ENCODE assay signal across 10 cellular contexts in genomic region chr4:128916832-128917231, GRCh38.
DNase-seq lines count a peak whose midpoint lies in the region; ATAC-seq, FAIRE-seq and TF ChIP-seq lines count a peak whose summit lies in the region.
"Had no signal": no experiment of that assay in that cellular context is flagged by ENCODE, and none has a peak within 500 bp of the region (broad histone marks: within the 10 kb centered on the region; RNA-seq: fewer than 3 reads in every experiment).

No MANE protein-coding gene starts in this region.

- H3K9me3 Mint-ChIP-seq in effector memory CD8-positive, alpha-beta T cell: no peaks in the 10 kb centered on the region
- H3K9me3 Mint-ChIP-seq in activated naive CD4-positive, alpha-beta T cell treated with anti-CD3 and anti-CD28 coated beads, Interleukin-2, amount 50 U/mL, for 72 hours: no peaks in the 10 kb centered on the region
- H3K9me3 Mint-ChIP-seq: CD4-positive, alpha-beta T cell had no signal

- no peak for FAIRE-seq in kidney (lab: Jason Lieb, UNC)

- DNase-seq in C1 segment of cervical spinal cord (lab: John Stamatoyannopoulos, UW) (peak in 9 of 14 donors; percentile 3 to 50 (median 16)), HUDEP-2 (lab: John Stamatoyannopoulos, UW; ENCODE audit: unreplicated experiment in 76 of 76) (no peak), kidney (no peak)
- DNase-seq in effector memory CD8-positive, alpha-beta T cell: peak; percentile 2 to 9 (median 3)
- no peak for DNase-seq in activated naive CD4-positive, alpha-beta T cell treated with Interleukin-2 at 50 U/mL for 16 hours
- no peak for DNase-seq in activated naive CD4-positive, alpha-beta T cell treated with anti-CD3 and anti-CD28 coated beads, Interleukin-2, amount 50 U/mL, for 72 hours (ENCODE audit: low spot score in 2 of 2)
- DNase-seq: NCI-H1694 had no signal

- peaks cover 20 to 34% of the 10 kb centered on the region in 2 donors for H3K4me1 Mint-ChIP-seq in effector memory CD8-positive, alpha-beta T cell (ENCODE audit: low read depth in 2 of 2)

- H3K4me3 Mint-ChIP-seq in effector memory CD8-positive, alpha-beta T cell: no peak overlapping the region
- H3K4me3 Mint-ChIP-seq: CD4-positive, alpha-beta T cell had no signal

- H3K36me3 Mint-ChIP-seq in effector memory CD8-positive, alpha-beta T cell (ENCODE audit: insufficient read depth): no peaks in the 10 kb centered on the region
- H3K36me3 Mint-ChIP-seq in activated naive CD4-positive, alpha-beta T cell treated with anti-CD3 and anti-CD28 coated beads, Interleukin-2, amount 50 U/mL, for 72 hours: no peaks in the 10 kb centered on the region

- no peaks in the 10 kb centered on the region for H3K36me3 ChIP-seq in kidney (ENCODE audit: control insufficient read depth in 1 of 2, insufficient read depth in 2 of 2, low read length in 2 of 2)

- peak; percentile 81 for ATAC-seq in GM19452 (IDR thresholded peaks at IDR 0.05; ENCODE audit: unreplicated experiment)
- peak; percentile 71 for ATAC-seq in HG03378 (IDR thresholded peaks at IDR 0.05; ENCODE audit: unreplicated experiment)
- ATAC-seq in effector memory CD8-positive, alpha-beta T cell (replicated peaks): peak; percentile 77
- no peak for ATAC-seq in activated naive CD4-positive, alpha-beta T cell treated with anti-CD3 and anti-CD28 coated beads, Interleukin-2, amount 50 U/mL, for 72 hours

- intact Hi-C loops in kidney (cut with DNase I): no loop called here

- H3K27ac Mint-ChIP-seq in effector memory CD8-positive, alpha-beta T cell: peak overlapping the region; percentile 36 to 47
- no peak overlapping the region for H3K27ac Mint-ChIP-seq in activated naive CD4-positive, alpha-beta T cell treated with anti-CD3 and anti-CD28 coated beads, Interleukin-2, amount 50 U/mL, for 72 hours
- H3K27ac Mint-ChIP-seq: CD4-positive, alpha-beta T cell had no signal

- no peaks in the 10 kb centered on the region for H3K27me3 Mint-ChIP-seq in effector memory CD8-positive, alpha-beta T cell
- H3K27me3 Mint-ChIP-seq: CD4-positive, alpha-beta T cell had no signal

- TF ChIP-seq CTCF in kidney (IDR thresholded peaks at IDR 0.05; ENCODE audit: borderline replicate concordance, extremely low read depth, insufficient read depth): no peak

- H3K4me1 ChIP-seq in kidney (ENCODE audit: control insufficient read depth in 1 of 2, insufficient read depth in 1 of 2, low read depth in 1 of 2, low read length in 2 of 2): no peaks in the 10 kb centered on the region

- H3K9me3 ChIP-seq in kidney (ENCODE audit: control insufficient read depth in 1 of 2, low read length in 2 of 2): no peaks in the 10 kb centered on the region

- no peak overlapping the region for H3K27ac ChIP-seq in kidney (ENCODE audit: low read depth in 2 of 2, low read length in 2 of 2)

- H3K9ac ChIP-seq in kidney (ENCODE audit: low read length in 2 of 2): no peak overlapping the region

- no peak overlapping the region for H3K4me3 ChIP-seq in kidney (ENCODE audit: low read length in 2 of 2)

Comparison
In these comparisons a context has a peak if more than half of its experiments do, and no peak if none do; other contexts are left out.
1. DNase-seq: peak in C1 segment of cervical spinal cord (9 of 14) and effector memory CD8-positive, alpha-beta T cell (3 of 3); none in activated naive CD4-positive, alpha-beta T cell treated with Interleukin-2 at 50 U/mL for 16 hours (single experiment), HUDEP-2 (0 of 76), kidney (single experiment) and activated naive CD4-positive, alpha-beta T cell treated with anti-CD3 and anti-CD28 coated beads, Interleukin-2, amount 50 U/mL, for 72 hours (0 of 2).
2. ATAC-seq: peak in GM19452 (single experiment), HG03378 (single experiment) and effector memory CD8-positive, alpha-beta T cell (single experiment); none in activated naive CD4-positive, alpha-beta T cell treated with anti-CD3 and anti-CD28 coated beads, Interleukin-2, amount 50 U/mL, for 72 hours (0 of 2).
3. H3K27ac Mint-ChIP-seq: peak in effector memory CD8-positive, alpha-beta T cell (2 of 2); none in activated naive CD4-positive, alpha-beta T cell treated with anti-CD3 and anti-CD28 coated beads, Interleukin-2, amount 50 U/mL, for 72 hours (0 of 2).